ENCODE assay signal across 9 cellular contexts in the genomic region with DNA sequence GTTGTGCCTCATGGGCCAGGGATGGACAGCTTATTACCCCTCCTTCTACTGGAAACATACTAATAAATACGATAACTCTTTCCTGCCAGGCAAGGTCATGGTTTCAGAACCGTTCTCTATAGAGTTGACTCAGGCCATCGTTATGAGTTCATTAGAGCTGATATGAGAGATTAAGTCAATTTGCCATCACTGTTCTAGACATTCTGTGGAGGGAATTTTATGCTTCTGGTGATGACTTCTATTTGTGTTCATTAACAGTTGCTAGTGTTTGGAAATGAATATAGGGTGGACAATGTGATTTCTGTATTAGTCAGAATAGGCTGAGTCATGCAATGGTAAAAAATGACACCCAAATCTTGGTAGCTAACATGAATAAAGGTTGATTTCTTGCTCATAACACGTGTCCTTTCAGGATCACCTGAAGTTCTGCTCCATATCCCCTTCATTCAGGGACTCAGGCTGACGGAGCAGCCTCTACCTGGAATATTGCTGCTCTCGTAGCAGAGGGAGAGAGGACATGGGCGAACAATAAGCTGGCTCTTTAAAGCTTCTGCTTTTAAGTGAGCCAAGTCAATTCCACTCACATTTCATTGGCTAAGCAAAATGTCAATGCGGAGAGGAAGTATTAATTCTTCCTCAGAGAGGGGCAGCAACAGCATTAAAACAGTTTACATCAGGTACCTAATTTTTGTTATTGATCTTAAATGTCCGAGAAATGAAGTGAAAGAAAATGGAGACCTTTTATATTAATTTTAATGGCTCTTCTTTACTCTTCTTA. TPM values are rescaled to one million over a fixed set of nuclear protein-coding genes. Genes with fewer than 3 reads are reported as not detected.
A peak's percentile ranks its signal among the peaks of the same experiment; 100 is the strongest.
DNase-seq lines count a peak whose midpoint lies in the region; ATAC-seq and TF ChIP-seq lines count a peak whose summit lies in the region.
"Had no signal": no experiment of that assay in that cellular context is flagged by ENCODE, and none has a peak within 500 bp of the region (broad histone marks: within the 10 kb centered on the region; RNA-seq: fewer than 3 reads in every experiment).

No MANE protein-coding gene starts in this region.

- intact Hi-C loops in dendritic cell treated with granulocyte-macrophage colony-stimulating factor and Interleukin-4, amounts not matched to agents 40 ng/mL and 50 ng/mL, for 4 days (cut with micrococcal nuclease): no loop called here

- H3K27ac Mint-ChIP-seq in dendritic cell treated with granulocyte-macrophage colony-stimulating factor and Interleukin-4, amounts not matched to agents 40 ng/mL and 50 ng/mL, for 4 days: peak overlapping the region; percentile 84
- no peak overlapping the region for H3K27ac Mint-ChIP-seq in effector memory CD8-positive, alpha-beta T cell

- no peaks in the 10 kb centered on the region for H3K27me3 ChIP-seq in suprapubic skin
- H3K27me3 ChIP-seq in effector memory CD4-positive, alpha-beta T cell (replicated peaks; ENCODE audit: control insufficient read depth, insufficient read depth, low read length, poor library complexity, severe bottlenecking): peaks cover 3% of the 10 kb centered on the region

- H3K9me3 Mint-ChIP-seq in dendritic cell treated with granulocyte-macrophage colony-stimulating factor and Interleukin-4, amounts not matched to agents 40 ng/mL and 50 ng/mL, for 4 days: no peaks in the 10 kb centered on the region
- H3K9me3 Mint-ChIP-seq in effector memory CD8-positive, alpha-beta T cell: no peaks in the 10 kb centered on the region

- H3K4me3 Mint-ChIP-seq in dendritic cell treated with granulocyte-macrophage colony-stimulating factor and Interleukin-4, amounts not matched to agents 40 ng/mL and 50 ng/mL, for 4 days: peak overlapping the region; percentile 20
- H3K4me3 Mint-ChIP-seq in effector memory CD8-positive, alpha-beta T cell: no peak overlapping the region

- no peaks in the 10 kb centered on the region for H3K36me3 Mint-ChIP-seq in dendritic cell treated with granulocyte-macrophage colony-stimulating factor and Interleukin-4, amounts not matched to agents 40 ng/mL and 50 ng/mL, for 4 days (ENCODE audit: low read depth)
- H3K36me3 Mint-ChIP-seq in effector memory CD8-positive, alpha-beta T cell (ENCODE audit: insufficient read depth): no peaks in the 10 kb centered on the region

- H3K9me3 ChIP-seq in suprapubic skin: no peaks in the 10 kb centered on the region
- H3K9me3 ChIP-seq in effector memory CD4-positive, alpha-beta T cell (ENCODE audit: control insufficient read depth, low read length): no peaks in the 10 kb centered on the region

- no peak for TF ChIP-seq POLR2A in suprapubic skin (IDR thresholded peaks at IDR 0.05)

- peak; percentile 65 for DNase-seq in Daoy (ENCODE audit: low read depth)
- DNase-seq in suprapubic skin (ENCODE audit: low spot score in 2 of 2): no peak
- no peak for DNase-seq in effector memory CD8-positive, alpha-beta T cell
- DNase-seq in effector memory CD4-positive, alpha-beta T cell: no peak
- DNase-seq in T1000 (lab: John Stamatoyannopoulos, UW): no peak

- no peaks in the 10 kb centered on the region for H3K36me3 ChIP-seq in suprapubic skin
- no peaks in the 10 kb centered on the region for H3K36me3 ChIP-seq in effector memory CD4-positive, alpha-beta T cell (ENCODE audit: control insufficient read depth, insufficient read depth, low read length)

- no peak for TF ChIP-seq EP300 in suprapubic skin (IDR thresholded peaks at IDR 0.05)

- ATAC-seq in GM19455 (IDR thresholded peaks at IDR 0.05; ENCODE audit: unreplicated experiment): peak; percentile 71
- peak; percentile 81 for ATAC-seq in HG03196 (IDR thresholded peaks at IDR 0.05; ENCODE audit: unreplicated experiment)
- ATAC-seq in effector memory CD8-positive, alpha-beta T cell (replicated peaks): no peak

- H3K27ac ChIP-seq in suprapubic skin: no peak overlapping the region
- no peak overlapping the region for H3K27ac ChIP-seq in effector memory CD4-positive, alpha-beta T cell (ENCODE audit: insufficient read depth, low read length, poor library complexity, severe bottlenecking)
- H3K27ac ChIP-seq: VCaP had no signal

- peaks cover 13% of the 10 kb centered on the region for H3K4me1 ChIP-seq in suprapubic skin
- H3K4me1 ChIP-seq in effector memory CD4-positive, alpha-beta T cell (ENCODE audit: control insufficient read depth, insufficient read depth, low read length, poor library complexity, severe bottlenecking): no peaks in the 10 kb centered on the region

- H3K4me3 ChIP-seq in suprapubic skin: no peak overlapping the region
- H3K4me3 ChIP-seq in effector memory CD4-positive, alpha-beta T cell (ENCODE audit: insufficient read depth, low read depth, low read length, poor library complexity, severe bottlenecking): no peak overlapping the region

- peaks cover 3% of the 10 kb centered on the region for H3K27me3 Mint-ChIP-seq in dendritic cell treated with granulocyte-macrophage colony-stimulating factor and Interleukin-4, amounts not matched to agents 40 ng/mL and 50 ng/mL, for 4 days
- H3K27me3 Mint-ChIP-seq in effector memory CD8-positive, alpha-beta T cell: peaks cover 9 to 20% of the 10 kb centered on the region in 2 donors

- peaks cover 44% of the 10 kb centered on the region for H3K4me1 Mint-ChIP-seq in dendritic cell treated with granulocyte-macrophage colony-stimulating factor and Interleukin-4, amounts not matched to agents 40 ng/mL and 50 ng/mL, for 4 days (ENCODE audit: low read depth)
- H3K4me1 Mint-ChIP-seq in effector memory CD8-positive, alpha-beta T cell (ENCODE audit: low read depth in 2 of 2): peaks cover 0 to 3% of the 10 kb centered on the region in 2 donors

- WGBS in suprapubic skin: 67% methylated on average over 9 of the region's 9 CpGs

- TF ChIP-seq CTCF in suprapubic skin (IDR thresholded peaks at IDR 0.05): no peak

RNA-seq across cellular contexts. Expression of gene TBPL2, which starts 18.6 kb away (rescaled TPM):
- total RNA-seq in Daoy (2014; rRNA removed; shearing (Covaris generic)): not detected in 2 replicates
- not detected for total RNA-seq in suprapubic skin

RNA-seq across cellular contexts. Expression of gene ATG14, which starts 47.4 kb away (rescaled TPM):
- total RNA-seq in Daoy (2014; rRNA removed; shearing (Covaris generic)): 12.2 and 12.7 TPM in 2 replicates
- 10 to 100 TPM in 3 of 4 donors, 1 to 10 TPM in 1; 8.5 to 27.6 (median 14.8) TPM for total RNA-seq in suprapubic skin
